ENCODE assay signal across 1 cellular context in the genomic region with DNA sequence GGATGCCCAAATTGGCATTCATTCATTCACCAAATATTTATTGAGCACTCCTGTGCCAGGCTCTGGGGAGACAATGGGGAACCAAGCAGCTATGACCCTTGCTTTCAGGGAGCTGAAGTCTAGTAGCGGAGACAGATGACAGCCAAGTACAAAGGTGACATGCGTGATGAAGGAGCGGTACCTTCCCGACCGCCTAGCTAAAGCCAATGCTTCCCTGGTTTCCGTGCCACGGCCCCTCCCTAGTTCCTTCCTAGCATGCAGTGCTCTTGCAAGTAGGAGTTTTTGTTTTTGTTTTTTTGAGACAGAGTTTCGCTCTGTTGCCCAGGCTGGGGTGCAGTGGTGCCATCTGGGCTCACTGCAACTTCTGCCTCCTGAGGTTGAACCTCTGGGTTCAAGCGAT.
TF ChIP-seq lines count a peak whose summit lies in the region.

No MANE protein-coding gene starts in this region.

TF ChIP-seq in GM12891, 5 proteins besides CTCF, POLR2A, EP300 and RAD21 (continued from another document):
- TF ChIP-seq TAF1 (IDR thresholded peaks at IDR 0.05; ENCODE audit: low read depth, low read length) (no peak), SPI1 (IDR thresholded peaks at IDR 0.05; ENCODE audit: low read depth, low read length) (no peak)
